Comparison of ENCODE assay signal across 21 cellular contexts in genomic region chr6:47836639-47837038, GRCh38. TPM values are rescaled to one million over a fixed set of nuclear protein-coding genes. Genes with fewer than 3 reads are reported as not detected.
A peak's percentile ranks its signal among the peaks of the same experiment; 100 is the strongest.
DNase-seq lines count a peak whose midpoint lies in the region; ATAC-seq and TF ChIP-seq lines count a peak whose summit lies in the region.
"Had no signal": no experiment of that assay in that cellular context is flagged by ENCODE, and none has a peak within 500 bp of the region (broad histone marks: within the 10 kb centered on the region; RNA-seq: fewer than 3 reads in every experiment).

No MANE protein-coding gene starts in this region.

- H3K36me3 ChIP-seq in H7 (replicated peaks; ENCODE audit: control insufficient read depth, insufficient read depth, low read length): no peaks in the 10 kb centered on the region
- no peaks in the 10 kb centered on the region for H3K36me3 ChIP-seq in Caco-2 (ENCODE audit: control insufficient read depth, insufficient read depth, low read length)
- H3K36me3 ChIP-seq: breast epithelium, right atrium auricular region had no signal

- no TSS peak for BruUV-seq in Caco-2 (replicated peaks; lab: Mats Ljungman, UMichigan)

- no peak for TF ChIP-seq CTCF in Caco-2 (IDR thresholded peaks at IDR 0.05; ENCODE audit: insufficient read depth in 1 of 2, low read depth in 1 of 2, low read length in 1 of 2, severe bottlenecking in 1 of 2, unreplicated experiment in 1 of 2)

- no peak overlapping the region for H3K27ac Mint-ChIP-seq in activated CD4-positive, alpha-beta T cell treated with anti-CD3 and anti-CD28 coated beads for 36 hours
- no peak overlapping the region for H3K27ac Mint-ChIP-seq in Caco-2 (ENCODE audit: unreplicated experiment)
- H3K27ac Mint-ChIP-seq: CD4-positive, alpha-beta memory T cell; memory B cell had no signal

- POLR2A ChIA-PET in activated CD4-positive, alpha-beta T cell treated with anti-CD3 and anti-CD28 coated beads for 36 hours (lab: Charles Lee): no interaction called here
- POLR2A ChIA-PET in Caco-2 (lab: Charles Lee): no interaction called here

- ATAC-seq in activated CD4-positive, alpha-beta T cell treated with anti-CD3 and anti-CD28 coated beads for 36 hours: peak; percentile 61
- ATAC-seq in GM21717 (IDR thresholded peaks at IDR 0.05; ENCODE audit: unreplicated experiment) (peak; percentile 49), HG03565 (IDR thresholded peaks at IDR 0.05; ENCODE audit: unreplicated experiment) (peak; percentile 75)
- peak; percentile 79 for ATAC-seq in stimulated activated naive CD8-positive, alpha-beta T cell treated with anti-CD3 and anti-CD28 coated beads, Interleukin-15, Interleukin-2, amounts not matched to agents 100 U/mL and 50 U/mL, for 24 hours

- no peak overlapping the region for H3K4me3 Mint-ChIP-seq in activated CD4-positive, alpha-beta T cell treated with anti-CD3 and anti-CD28 coated beads for 36 hours
- no peak overlapping the region for H3K4me3 Mint-ChIP-seq in Caco-2 (ENCODE audit: unreplicated experiment)
- H3K4me3 Mint-ChIP-seq: CD4-positive, alpha-beta memory T cell; memory B cell; neural crest cell had no signal

- DNase-seq in activated CD4-positive, alpha-beta T cell treated with anti-CD3 and anti-CD28 coated beads for 36 hours: no peak
- DNase-seq in activated CD4-positive, alpha-beta T cell treated with anti-CD3 and anti-CD28 coated beads, Interleukin-2, amount 50 U/mL, for 1 hour: no peak
- DNase-seq in stimulated activated naive CD8-positive, alpha-beta T cell treated with anti-CD3 and anti-CD28 coated beads, Interleukin-15, Interleukin-2, amounts not matched to agents 100 U/mL and 50 U/mL, for 24 hours: no peak
- DNase-seq in H7: no peak
- no peak for DNase-seq in amniotic stem cell (lab: John Stamatoyannopoulos, UW)
- no peak for DNase-seq in Caco-2
- DNase-seq: 8988T; activated CD4-positive, alpha-beta T cell treated with anti-CD3 and anti-CD28 coated beads, Interleukin-2, amount 50 U/mL, for 48 hours; activated naive CD4-positive, alpha-beta T cell; CD4-positive, alpha-beta memory T cell; GOT3; MV-4-11; NCI-H2171 treated with DMSO at 0.1 percent for 48 hours; SIG-M5; stimulated activated naive CD4-positive, alpha-beta T cell had no signal

- H3K4me3 ChIP-seq in H7 (ENCODE audit: insufficient read depth, low read depth, low read length) (no peak overlapping the region), Caco-2 (ENCODE audit: low read depth, low read length) (no peak overlapping the region)
- H3K4me3 ChIP-seq: breast epithelium, right atrium auricular region had no signal

- CTCF ChIA-PET in activated CD4-positive, alpha-beta T cell treated with anti-CD3 and anti-CD28 coated beads for 36 hours (lab: Charles Lee): no interaction called here
- CTCF ChIA-PET in Caco-2 (lab: Charles Lee): no interaction called here

- no peaks in the 10 kb centered on the region for H3K36me3 Mint-ChIP-seq in activated CD4-positive, alpha-beta T cell treated with anti-CD3 and anti-CD28 coated beads for 36 hours (ENCODE audit: low read depth)
- no peaks in the 10 kb centered on the region for H3K36me3 Mint-ChIP-seq in Caco-2 (ENCODE audit: insufficient read depth, unreplicated experiment)
- H3K36me3 Mint-ChIP-seq: CD4-positive, alpha-beta memory T cell; memory B cell had no signal

- H3K27me3 Mint-ChIP-seq in activated CD4-positive, alpha-beta T cell treated with anti-CD3 and anti-CD28 coated beads for 36 hours: peaks cover 17% of the 10 kb centered on the region
- H3K27me3 Mint-ChIP-seq in Caco-2 (ENCODE audit: insufficient read depth, unreplicated experiment): peaks cover 7% of the 10 kb centered on the region

- H3K4me1 Mint-ChIP-seq in activated CD4-positive, alpha-beta T cell treated with anti-CD3 and anti-CD28 coated beads for 36 hours: peaks cover 8% of the 10 kb centered on the region
- no peaks in the 10 kb centered on the region for H3K4me1 Mint-ChIP-seq in Caco-2 (ENCODE audit: low read depth, unreplicated experiment)
- H3K4me1 Mint-ChIP-seq: CD4-positive, alpha-beta memory T cell; memory B cell; neural crest cell had no signal

- peaks cover 3% of the 10 kb centered on the region for H3K9me3 Mint-ChIP-seq in activated CD4-positive, alpha-beta T cell treated with anti-CD3 and anti-CD28 coated beads for 36 hours (ENCODE audit: low read depth)
- H3K9me3 Mint-ChIP-seq in Caco-2 (ENCODE audit: unreplicated experiment): no peaks in the 10 kb centered on the region
- H3K9me3 Mint-ChIP-seq: memory B cell, neural crest cell had no signal

- H3K27me3 ChIP-seq in H7 (ENCODE audit: control insufficient read depth, insufficient read depth, low read length) (no peaks in the 10 kb centered on the region; the same call in 1 of the 2 replicates), Caco-2 (replicated peaks; ENCODE audit: control insufficient read depth, insufficient read depth, low read length) (no peaks in the 10 kb centered on the region)
- H3K27me3 ChIP-seq: breast epithelium, right atrium auricular region had no signal

- H3K4me1 ChIP-seq in Caco-2: no peaks in the 10 kb centered on the region
- H3K4me1 ChIP-seq: breast epithelium, right atrium auricular region had no signal

- intact Hi-C loops in activated CD4-positive, alpha-beta T cell treated with anti-CD3 and anti-CD28 coated beads for 36 hours (cut with DNase I, micrococcal nuclease): no loop called here
- intact Hi-C loops in Caco-2 (cut with micrococcal nuclease; ENCODE audit: unreplicated experiment): no loop called here

- no peaks in the 10 kb centered on the region for H3K9me3 ChIP-seq in Caco-2
- H3K9me3 ChIP-seq: breast epithelium, right atrium auricular region had no signal

RNA-seq across cellular contexts. Expression of gene OPN5, which starts 54.8 kb away (rescaled TPM):
- total RNA-seq in activated CD4-positive, alpha-beta T cell treated with anti-CD3 and anti-CD28 coated beads for 36 hours: not detected
- not detected in 2 replicates for total RNA-seq in H7 (2014; rRNA removed; shearing (Covaris generic))
- not detected in 2 replicates for total RNA-seq in Caco-2 (2022)
- total RNA-seq: breast epithelium; CD4-positive, alpha-beta memory T cell; neural crest cell; right atrium auricular region had no signal
